In the genomic region with DNA sequence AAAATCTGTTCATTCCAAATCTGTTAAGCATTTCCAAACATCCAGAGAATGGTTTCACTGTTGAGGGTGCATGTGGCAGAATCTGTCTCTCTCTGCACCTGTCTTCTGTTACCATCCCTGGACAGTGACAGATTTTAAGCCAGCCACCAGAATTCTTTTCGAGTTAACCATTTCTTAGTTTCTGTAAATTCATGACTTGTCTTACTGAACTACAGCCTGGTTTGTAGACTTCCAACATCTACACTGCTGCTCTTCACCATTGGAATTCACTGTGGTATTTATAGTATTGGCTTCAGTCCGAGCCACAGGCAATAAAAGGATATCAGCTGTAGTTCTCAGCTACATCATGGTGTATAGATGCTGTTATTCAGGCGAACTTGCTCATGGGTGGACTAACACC, we compare ENCODE assay signal across 14 cellular contexts. TPM values are rescaled to one million over a fixed set of nuclear protein-coding genes. Genes with fewer than 3 reads are reported as not detected.
DNase-seq lines count a peak whose midpoint lies in the region; ATAC-seq and TF ChIP-seq lines count a peak whose summit lies in the region.
"Had no signal": no experiment of that assay in that cellular context is flagged by ENCODE, and none has a peak within 500 bp of the region (broad histone marks: within the 10 kb centered on the region; RNA-seq: fewer than 3 reads in every experiment).

No MANE protein-coding gene starts in this region.

- H3K4me3 Mint-ChIP-seq in activated CD8-positive, alpha-beta T cell treated with anti-CD3 and anti-CD28 coated beads, Interleukin-2, amount 10 ng/mL, durations not matched to agents 7 days and 5 days, result no peak overlapping the region
- H3K4me3 Mint-ChIP-seq in activated CD8-positive, alpha-beta T cell treated with anti-CD3 and anti-CD28 coated beads for 36 hours, result no peak overlapping the region
- no peak overlapping the region for H3K4me3 Mint-ChIP-seq in activated T-helper 2 cell treated with anti-CD3 and anti-CD28 coated beads, Interferon-gamma antibody, Interleukin-2, Interleukin-4, amounts not matched to agents 10 μg/mL and 5 μg/mL and 100 μg/mL, durations not matched to agents 14 hours and 24 hours and 36 hours (ENCODE audit: low read depth)
- H3K4me3 Mint-ChIP-seq: activated CD4-positive, alpha-beta memory T cell treated with anti-CD3 and anti-CD28 coated beads, Interleukin-2, amount 10 ng/mL, durations not matched to agents 7 days and 5 days had no signal

- in situ Hi-C loops in brain microvascular endothelial cell (cut with HindIII; ENCODE audit: low pct_ligation_motif_present, low sequenced_read_pairs), result no loop called here

- no peaks in the 10 kb centered on the region for H3K9me3 ChIP-seq in right lobe of liver
- H3K9me3 ChIP-seq: adrenal gland, tibial nerve had no signal

- WGBS in right lobe of liver (ENCODE audit: insufficient coverage, low coverage, low lambda C conversion rate, missing lambda C conversion rate), result 95% methylated on average over 3 of the region's 3 CpGs

- H3K36me3 ChIP-seq in brain microvascular endothelial cell (replicated peaks) (peaks cover 22% of the 10 kb centered on the region), right lobe of liver (peaks cover 5 to 17% (median 6%) of the 10 kb centered on the region in 4 donors)

- no peak for TF ChIP-seq POLR2A in right lobe of liver (IDR thresholded peaks at IDR 0.05)

- no peak overlapping the region for H3K27ac Mint-ChIP-seq in activated CD8-positive, alpha-beta T cell treated with anti-CD3 and anti-CD28 coated beads, Interleukin-2, amount 10 ng/mL, durations not matched to agents 7 days and 5 days
- H3K27ac Mint-ChIP-seq in activated CD8-positive, alpha-beta T cell treated with anti-CD3 and anti-CD28 coated beads for 36 hours, result no peak overlapping the region
- H3K27ac Mint-ChIP-seq in activated T-helper 2 cell treated with anti-CD3 and anti-CD28 coated beads, Interferon-gamma antibody, Interleukin-2, Interleukin-4, amounts not matched to agents 10 μg/mL and 5 μg/mL and 100 μg/mL, durations not matched to agents 14 hours and 24 hours and 36 hours, result no peak overlapping the region
- H3K27ac Mint-ChIP-seq: activated CD4-positive, alpha-beta memory T cell treated with anti-CD3 and anti-CD28 coated beads, Interleukin-2, amount 10 ng/mL, durations not matched to agents 7 days and 5 days had no signal

- DNase-seq in activated CD8-positive, alpha-beta T cell treated with anti-CD3 and anti-CD28 coated beads, Interleukin-2, amount 10 ng/mL, durations not matched to agents 7 days and 5 days, result peak; percentile 5
- DNase-seq in activated CD8-positive, alpha-beta T cell treated with anti-CD3 and anti-CD28 coated beads for 36 hours, result no peak
- DNase-seq in brain microvascular endothelial cell, result peak; percentile 31
- DNase-seq in inferior parietal cortex (ENCODE audit: extremely low spot score), result peak; percentile 30
- peak; percentile 25 for DNase-seq in skeletal muscle cell (ENCODE audit: low read depth)
- DNase-seq in activated T-helper 2 cell treated with anti-CD3 and anti-CD28 coated beads, Interferon-gamma antibody, Interleukin-2, Interleukin-4, amounts not matched to agents 10 μg/mL and 5 μg/mL and 100 μg/mL, durations not matched to agents 14 hours and 24 hours and 36 hours (ENCODE audit: low spot score), result no peak
- no peak for DNase-seq in DMS153 (lab: John Stamatoyannopoulos, UW)
- no peak for DNase-seq in right lobe of liver
- DNase-seq: activated CD4-positive, alpha-beta memory T cell treated with anti-CD3 and anti-CD28 coated beads, Interleukin-2, amount 10 ng/mL, durations not matched to agents 7 days and 5 days; adrenal gland; KG1; mesendoderm; NCI-H1105 had no signal

- CTCF ChIA-PET in activated CD8-positive, alpha-beta T cell treated with anti-CD3 and anti-CD28 coated beads, Interleukin-2, amount 10 ng/mL, durations not matched to agents 7 days and 5 days (lab: Charles Lee), result no interaction called here
- CTCF ChIA-PET in activated CD8-positive, alpha-beta T cell treated with anti-CD3 and anti-CD28 coated beads for 36 hours (lab: Charles Lee), result no interaction called here

- no peaks in the 10 kb centered on the region for H3K4me1 Mint-ChIP-seq in activated CD8-positive, alpha-beta T cell treated with anti-CD3 and anti-CD28 coated beads, Interleukin-2, amount 10 ng/mL, durations not matched to agents 7 days and 5 days (ENCODE audit: low read depth)
- peaks cover 7% of the 10 kb centered on the region for H3K4me1 Mint-ChIP-seq in activated CD8-positive, alpha-beta T cell treated with anti-CD3 and anti-CD28 coated beads for 36 hours (ENCODE audit: low read depth)
- H3K4me1 Mint-ChIP-seq in activated T-helper 2 cell treated with anti-CD3 and anti-CD28 coated beads, Interferon-gamma antibody, Interleukin-2, Interleukin-4, amounts not matched to agents 10 μg/mL and 5 μg/mL and 100 μg/mL, durations not matched to agents 14 hours and 24 hours and 36 hours (ENCODE audit: low read depth), result no peaks in the 10 kb centered on the region

- H3K4me1 ChIP-seq in right lobe of liver, result no peaks in the 10 kb centered on the region

- ATAC-seq in activated CD8-positive, alpha-beta T cell treated with anti-CD3 and anti-CD28 coated beads, Interleukin-2, amount 10 ng/mL, durations not matched to agents 7 days and 5 days, result no peak
- no peak for ATAC-seq in activated CD8-positive, alpha-beta T cell treated with anti-CD3 and anti-CD28 coated beads for 36 hours
- ATAC-seq in right lobe of liver, result no peak

- TF ChIP-seq CTCF in activated CD8-positive, alpha-beta T cell treated with anti-CD3 and anti-CD28 coated beads for 36 hours (IDR thresholded peaks at IDR 0.05), result no peak
- no peak for TF ChIP-seq CTCF in brain microvascular endothelial cell (IDR thresholded peaks at IDR 0.05; ENCODE audit: low read depth, low read length, missing control alignments)
- TF ChIP-seq CTCF in right lobe of liver (IDR thresholded peaks at IDR 0.05), result no peak

- H3K4me3 ChIP-seq in brain microvascular endothelial cell (ENCODE audit: low read depth, low read length), result no peak overlapping the region
- no peak overlapping the region for H3K4me3 ChIP-seq in skeletal muscle cell (ENCODE audit: low read depth, low read length)
- H3K4me3 ChIP-seq in right lobe of liver, result no peak overlapping the region
- H3K4me3 ChIP-seq: adrenal gland, tibial nerve had no signal

- H3K27me3 Mint-ChIP-seq in activated CD8-positive, alpha-beta T cell treated with anti-CD3 and anti-CD28 coated beads, Interleukin-2, amount 10 ng/mL, durations not matched to agents 7 days and 5 days (ENCODE audit: low read depth), result no peaks in the 10 kb centered on the region
- no peaks in the 10 kb centered on the region for H3K27me3 Mint-ChIP-seq in activated CD8-positive, alpha-beta T cell treated with anti-CD3 and anti-CD28 coated beads for 36 hours
- H3K27me3 Mint-ChIP-seq in activated T-helper 2 cell treated with anti-CD3 and anti-CD28 coated beads, Interferon-gamma antibody, Interleukin-2, Interleukin-4, amounts not matched to agents 10 μg/mL and 5 μg/mL and 100 μg/mL, durations not matched to agents 14 hours and 24 hours and 36 hours (ENCODE audit: low read depth), result no peaks in the 10 kb centered on the region
- H3K27me3 Mint-ChIP-seq: activated CD4-positive, alpha-beta memory T cell treated with anti-CD3 and anti-CD28 coated beads, Interleukin-2, amount 10 ng/mL, durations not matched to agents 7 days and 5 days had no signal

- POLR2A ChIA-PET in activated CD8-positive, alpha-beta T cell treated with anti-CD3 and anti-CD28 coated beads, Interleukin-2, amount 10 ng/mL, durations not matched to agents 7 days and 5 days (lab: Charles Lee), result no interaction called here
- POLR2A ChIA-PET in activated CD8-positive, alpha-beta T cell treated with anti-CD3 and anti-CD28 coated beads for 36 hours (lab: Charles Lee), result interaction anchor here (0.6 to 0.7 kb wide), 2 partner anchors 15 to 73 kb away, joined by 3 to 4 read pairs; no protein-coding TSS in a partner anchor

- H3K9me3 Mint-ChIP-seq in activated CD8-positive, alpha-beta T cell treated with anti-CD3 and anti-CD28 coated beads, Interleukin-2, amount 10 ng/mL, durations not matched to agents 7 days and 5 days (ENCODE audit: insufficient read depth), result no peaks in the 10 kb centered on the region
- no peaks in the 10 kb centered on the region for H3K9me3 Mint-ChIP-seq in activated CD8-positive, alpha-beta T cell treated with anti-CD3 and anti-CD28 coated beads for 36 hours
- H3K9me3 Mint-ChIP-seq in activated T-helper 2 cell treated with anti-CD3 and anti-CD28 coated beads, Interferon-gamma antibody, Interleukin-2, Interleukin-4, amounts not matched to agents 10 μg/mL and 5 μg/mL and 100 μg/mL, durations not matched to agents 14 hours and 24 hours and 36 hours, result no peaks in the 10 kb centered on the region
- H3K9me3 Mint-ChIP-seq: activated CD4-positive, alpha-beta memory T cell treated with anti-CD3 and anti-CD28 coated beads, Interleukin-2, amount 10 ng/mL, durations not matched to agents 7 days and 5 days had no signal

- intact Hi-C loops in activated CD8-positive, alpha-beta T cell treated with anti-CD3 and anti-CD28 coated beads for 36 hours (cut with micrococcal nuclease), result no loop called here
- intact Hi-C loops in activated T-helper 2 cell treated with anti-CD3 and anti-CD28 coated beads, Interferon-gamma antibody, Interleukin-2, Interleukin-4, amounts not matched to agents 10 μg/mL and 5 μg/mL and 100 μg/mL, durations not matched to agents 14 hours and 24 hours and 36 hours (cut with micrococcal nuclease), result no loop called here
- intact Hi-C loops in right lobe of liver (cut with DNase I), result no loop called here

- H3K27me3 ChIP-seq in brain microvascular endothelial cell (replicated peaks) (no peaks in the 10 kb centered on the region), right lobe of liver (no peaks in the 10 kb centered on the region)
- H3K27me3 ChIP-seq: adrenal gland, tibial nerve had no signal

- H3K36me3 Mint-ChIP-seq in activated CD8-positive, alpha-beta T cell treated with anti-CD3 and anti-CD28 coated beads, Interleukin-2, amount 10 ng/mL, durations not matched to agents 7 days and 5 days (ENCODE audit: low read depth), result peaks cover 26% of the 10 kb centered on the region
- H3K36me3 Mint-ChIP-seq in activated CD8-positive, alpha-beta T cell treated with anti-CD3 and anti-CD28 coated beads for 36 hours (ENCODE audit: low read depth), result peaks cover 33% of the 10 kb centered on the region
- peaks cover 38% of the 10 kb centered on the region for H3K36me3 Mint-ChIP-seq in activated T-helper 2 cell treated with anti-CD3 and anti-CD28 coated beads, Interferon-gamma antibody, Interleukin-2, Interleukin-4, amounts not matched to agents 10 μg/mL and 5 μg/mL and 100 μg/mL, durations not matched to agents 14 hours and 24 hours and 36 hours (ENCODE audit: low read depth)

- H3K27ac ChIP-seq in brain microvascular endothelial cell (no peak overlapping the region), right lobe of liver (no peak overlapping the region)
- H3K27ac ChIP-seq: adrenal gland, tibial nerve had no signal

RNA-seq across cellular contexts. Expression of a gene that starts 47.6 kb away (rescaled TPM):
- 10 to 100 TPM; 41.5 to 44.0 TPM for total RNA-seq in activated CD8-positive, alpha-beta T cell treated with anti-CD3 and anti-CD28 coated beads, Interleukin-2, amount 10 ng/mL, durations not matched to agents 7 days and 5 days
- 10 to 100 TPM; 37.1 to 38.8 TPM for total RNA-seq in activated CD8-positive, alpha-beta T cell treated with anti-CD3 and anti-CD28 coated beads for 36 hours
- total RNA-seq in activated T-helper 2 cell treated with anti-CD3 and anti-CD28 coated beads, Interferon-gamma antibody, Interleukin-2, Interleukin-4, amounts not matched to agents 10 μg/mL and 5 μg/mL and 100 μg/mL, durations not matched to agents 14 hours and 24 hours and 36 hours, result 51.1 and 53.6 TPM in 2 replicates
- total RNA-seq in right lobe of liver, result 10 to 100 TPM; 20.0 to 33.7 (median 27.1) TPM

Comparison
In these comparisons a context has a peak if more than half of its experiments do, and no peak if none do; other contexts are left out.
1. DNase-seq: peak in activated CD8-positive, alpha-beta T cell treated with anti-CD3 and anti-CD28 coated beads, Interleukin-2, amount 10 ng/mL, durations not matched to agents 7 days and 5 days (single experiment), brain microvascular endothelial cell (single experiment), inferior parietal cortex (single experiment) and skeletal muscle cell (single experiment); none in activated CD8-positive, alpha-beta T cell treated with anti-CD3 and anti-CD28 coated beads for 36 hours (single experiment), activated T-helper 2 cell treated with anti-CD3 and anti-CD28 coated beads, Interferon-gamma antibody, Interleukin-2, Interleukin-4, amounts not matched to agents 10 μg/mL and 5 μg/mL and 100 μg/mL, durations not matched to agents 14 hours and 24 hours and 36 hours (single experiment), DMS153 (single experiment) and right lobe of liver (0 of 3).